ENCODE assay signal across 17 cellular contexts in the genomic region with DNA sequence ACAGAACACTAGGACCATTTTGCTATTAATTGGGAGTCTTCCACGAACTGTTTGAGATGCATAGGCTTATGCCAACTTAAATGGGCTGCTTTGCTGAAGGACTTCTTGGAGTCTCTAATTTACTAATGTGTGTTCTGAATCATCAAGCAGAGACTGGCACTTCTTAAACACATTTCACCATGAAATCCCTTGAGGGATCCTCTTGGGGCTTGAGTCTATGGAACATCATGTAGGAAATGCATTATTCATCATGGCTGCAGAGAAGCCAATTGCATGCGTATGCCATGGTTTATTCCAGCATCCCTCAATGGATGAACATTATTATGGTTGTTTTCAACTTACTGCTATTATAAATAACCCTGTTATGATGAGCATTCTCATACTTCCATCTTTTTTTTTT.
"Had no signal": no experiment of that assay in that cellular context is flagged by ENCODE, and none has a peak within 500 bp of the region (broad histone marks: within the 10 kb centered on the region; RNA-seq: fewer than 3 reads in every experiment).

No MANE protein-coding gene starts in this region.

- FAIRE-seq: colon, frontal cortex had no signal

- H3K9me3 ChIP-seq: esophagus squamous epithelium, heart left ventricle, psoas muscle, right lobe of liver, uterus had no signal

- H2AFZ ChIP-seq: parathyroid adenoma had no signal

- H3K4me1 ChIP-seq: parathyroid adenoma had no signal

- ATAC-seq: left colon, psoas muscle, right lobe of liver had no signal

- H3K27me3 ChIP-seq: esophagus squamous epithelium, heart left ventricle, right lobe of liver, uterus had no signal

- DNase-seq: esophagus squamous epithelium; heart left ventricle; hippocampal formation; left colon; mesendoderm; naive B cell; occipital lobe; psoas muscle; retina; right lobe of liver; stimulated activated CD4-positive, alpha-beta T cell treated with anti-CD3 and anti-CD28 coated beads, Interleukin-12 subunit alpha, Interleukin-12 subunit beta, amount 100 ng/mL, for 4 hours; stimulated activated naive CD4-positive, alpha-beta T cell treated with Interleukin-2 at 50 U/mL for 16 hours; uterus had no signal

- H3K9ac ChIP-seq: parathyroid adenoma had no signal

- H3K79me2 ChIP-seq: parathyroid adenoma had no signal

- H3K27ac ChIP-seq: parathyroid adenoma, psoas muscle, right lobe of liver had no signal

- H3K4me3 ChIP-seq: esophagus squamous epithelium, heart left ventricle, psoas muscle, right lobe of liver, skin epidermis, uterus had no signal

- H3K36me3 ChIP-seq: esophagus squamous epithelium, heart left ventricle, right lobe of liver, uterus had no signal
